Comparison of ENCODE assay signal across 11 cellular contexts in genomic region chr14:100554082-100554677, GRCh38. TPM values are rescaled to one million over a fixed set of nuclear protein-coding genes. Genes with fewer than 3 reads are reported as not detected.
DNase-seq lines count a peak whose midpoint lies in the region; ATAC-seq, FAIRE-seq and TF ChIP-seq lines count a peak whose summit lies in the region.
"Had no signal": no experiment of that assay in that cellular context is flagged by ENCODE, and none has a peak within 500 bp of the region (broad histone marks: within the 10 kb centered on the region; RNA-seq: fewer than 3 reads in every experiment).

No MANE protein-coding gene starts in this region.

- H3K27ac ChIP-seq in HCT116 (ENCODE audit: low read depth, low read length) (peak overlapping the region; percentile 5; the same call in 1 of the 2 replicates), K562 (ENCODE audit: extremely low read depth, low read depth, low read length) (no peak overlapping the region), HepG2 (ENCODE audit: extremely low read length, insufficient read depth, low read length) (no peak overlapping the region), MM.1S (ENCODE audit: low read length) (no peak overlapping the region)

- ATAC-seq in HCT116 (peak; percentile 71), K562 (peak; percentile 86), HepG2 (no peak), GM18873 (IDR thresholded peaks at IDR 0.05; ENCODE audit: low FRiP score, unreplicated experiment) (no peak), HG03442 (IDR thresholded peaks at IDR 0.05; ENCODE audit: unreplicated experiment) (no peak)
- ATAC-seq: activated T-cell treated with anti-CD3 and anti-CD28 coated beads, Interleukin-2, amount 50 U/mL, for 72 hours had no signal

- no peaks in the 10 kb centered on the region for H3K4me1 Mint-ChIP-seq in endothelial cell (ENCODE audit: unreplicated experiment)

- H3K9me1 ChIP-seq in K562 (ENCODE audit: control insufficient read depth, insufficient read depth, low read length): no peaks in the 10 kb centered on the region

- DNase-seq in AG08395 (ENCODE audit: low spot score) (peak; percentile 68), HCT116 (ENCODE audit: low read depth, low spot score) (no peak), K562 (ENCODE audit: extremely low read depth in 1 of 4, low spot score in 3 of 4) (peak; percentile 68 to 84 (median 78)), HepG2 (ENCODE audit: low spot score) (no peak), endothelial cell (ENCODE audit: low spot score) (no peak), MM.1S (no peak)
- DNase-seq: activated T-cell treated with anti-CD3 and anti-CD28 coated beads, Interleukin-2, amount 50 U/mL, for 72 hours; mesenchymal stem cell; SK-N-SH had no signal

- CTCF ChIA-PET in HCT116 (lab: Charles Lee): no interaction called here
- CTCF ChIA-PET in K562 (lab: Yijun Ruan, JAX; ENCODE audit: low intra/inter-chr PET ratio): no interaction called here
- CTCF ChIA-PET in HepG2 (lab: Yijun Ruan, JAX; ENCODE audit: low intra/inter-chr PET ratio, low total read pairs): no interaction called here

- intact Hi-C loops in HCT116 (cut with micrococcal nuclease): no loop called here
- intact Hi-C loops in K562 (cut with micrococcal nuclease): no loop called here
- intact Hi-C loops in HepG2 (cut with micrococcal nuclease; ENCODE audit: unreplicated experiment): no loop called here

- H3K9me3 ChIP-seq in HCT116 (ENCODE audit: control insufficient read depth in 1 of 2, insufficient read depth in 1 of 2, low read depth in 1 of 2, low read length in 2 of 2) (no peaks in the 10 kb centered on the region), K562 (replicated peaks; ENCODE audit: control insufficient read depth, insufficient read depth, low read depth, low read length) (no peaks in the 10 kb centered on the region), HepG2 (ENCODE audit: low read length) (no peaks in the 10 kb centered on the region), MM.1S (replicated peaks; ENCODE audit: insufficient read depth, low read length) (no peaks in the 10 kb centered on the region)
- H3K9me3 ChIP-seq: SK-N-SH had no signal

- H2AFZ ChIP-seq in HCT116 (ENCODE audit: low read depth, low read length, poor library complexity, severe bottlenecking) (no peak overlapping the region), K562 (ENCODE audit: low read depth, low read length) (peak overlapping the region; percentile 79; the same call in 1 of the 2 replicates), HepG2 (ENCODE audit: low read length) (no peak overlapping the region), MM.1S (ENCODE audit: low read length) (no peak overlapping the region)

- TF ChIP-seq POLR2A in HCT116 (IDR thresholded peaks at IDR 0.05; ENCODE audit: borderline replicate concordance, extremely low read depth, insufficient read depth, insufficient read length) (no peak), K562 (conservative IDR thresholded peaks at IDR 0.05) (no peak), HepG2 (IDR thresholded peaks at IDR 0.05; ENCODE audit: insufficient read depth in 1 of 2, low read depth in 2 of 2, low read length in 2 of 2) (no peak)

- TF ChIP-seq RAD21 in HCT116 (IDR thresholded peaks at IDR 0.05; ENCODE audit: low read depth) (no peak), K562 (CRISPR knock-in tag; conservative IDR thresholded peaks at IDR 0.05 in 1 of 2, IDR thresholded peaks at IDR 0.05 in 1 of 2) (no peak), HepG2 (CRISPR knock-in tag; IDR thresholded peaks at IDR 0.05) (no peak)

- in situ Hi-C loops in K562 (cut with MboI): no loop called here
- in situ Hi-C loops in HepG2 (cut with HindIII; ENCODE audit: extremely low pct_ligation_motif_present, low pct_unique_long_range_greater_than_20kb): no loop called here

- no peaks in the 10 kb centered on the region for H3K36me3 Mint-ChIP-seq in endothelial cell (ENCODE audit: low read depth, unreplicated experiment)

- H4K20me1 ChIP-seq in HCT116 (ENCODE audit: insufficient read depth) (no peaks in the 10 kb centered on the region), K562 (replicated peaks; ENCODE audit: control insufficient read depth, insufficient read depth, low read length) (no peaks in the 10 kb centered on the region; the same call in 1 of the 2 replicates), HepG2 (ENCODE audit: insufficient read depth, low read length) (0 out of 2 replicates have a peak, but pooled peaks cover 4% of the 10 kb centered on the region), MM.1S (ENCODE audit: insufficient read depth, low read length) (no peaks in the 10 kb centered on the region)

- H3K27ac Mint-ChIP-seq in endothelial cell (ENCODE audit: unreplicated experiment): no peak overlapping the region
- H3K27ac Mint-ChIP-seq: activated T-cell treated with anti-CD3 and anti-CD28 coated beads, Interleukin-2, amount 50 U/mL, for 72 hours had no signal

- H3K4me1 ChIP-seq in HCT116 (ENCODE audit: control insufficient read depth in 1 of 2, insufficient read depth in 2 of 2, low read length in 2 of 2) (peaks cover 7 to 28% of the 10 kb centered on the region in 2 experiments), K562 (replicated peaks in 1 of 2; ENCODE audit: control insufficient read depth in 2 of 2, insufficient read depth in 2 of 2, low read length in 2 of 2) (peaks cover 5 to 53% of the 10 kb centered on the region in 2 experiments), HepG2 (ENCODE audit: insufficient read depth, low read length) (no peaks in the 10 kb centered on the region), MM.1S (ENCODE audit: low read length) (no peaks in the 10 kb centered on the region)

- H3K4me3 Mint-ChIP-seq in endothelial cell (ENCODE audit: unreplicated experiment): no peak overlapping the region
- H3K4me3 Mint-ChIP-seq: activated T-cell treated with anti-CD3 and anti-CD28 coated beads, Interleukin-2, amount 50 U/mL, for 72 hours had no signal

- peak overlapping the region; percentile 11; the same call in 1 of the 2 replicates for H3K9ac ChIP-seq in HCT116 (ENCODE audit: low read length)
- peak overlapping the region in 1 of 2 experiments; percentile 81; a peak in 2 of 4 replicates for H3K9ac ChIP-seq in K562 (ENCODE audit: insufficient read depth in 1 of 2, low read depth in 2 of 2, low read length in 2 of 2)
- no peak overlapping the region for H3K9ac ChIP-seq in HepG2 (ENCODE audit: insufficient read depth, low read depth, low read length)
- no peak overlapping the region for H3K9ac ChIP-seq in MM.1S (ENCODE audit: low read length)
- H3K9ac ChIP-seq: SK-N-SH had no signal

- POLR2A ChIA-PET in HCT116 (lab: Charles Lee) (no interaction called here), K562 (lab: Yijun Ruan, JAX) (interaction anchor here (0.5 to 0.6 kb wide), 5 partner anchors 144 to 1735 kb away, joined by 3 to 5 read pairs (median 3); no protein-coding TSS in a partner anchor), HepG2 (lab: Yijun Ruan, JAX) (no interaction called here)

- RAD21 ChIA-PET in HCT116 (lab: Charles Lee; ENCODE audit: low non-redundant PET in 1 of 2, low total read pairs in 2 of 2, uncharacterized antibody in 2 of 2, unreplicated experiment in 2 of 2): no interaction called here

- H3K36me3 ChIP-seq in HCT116 (ENCODE audit: control insufficient read depth in 1 of 2, insufficient read depth in 2 of 2, low read length in 2 of 2) (no peaks in the 10 kb centered on the region), K562 (ENCODE audit: control insufficient read depth, insufficient read depth, low read length) (no peaks in the 10 kb centered on the region), HepG2 (replicated peaks in 1 of 2; ENCODE audit: control insufficient read depth in 1 of 2, insufficient read depth in 2 of 2, low read length in 2 of 2) (no peaks in the 10 kb centered on the region), MM.1S (replicated peaks; ENCODE audit: insufficient read depth, low read length) (no peaks in the 10 kb centered on the region)

- WGBS in K562 (ENCODE audit: insufficient coverage, low coverage, missing lambda C conversion rate): under 1% methylated on average over 16 of the region's 19 CpGs
- 12% methylated on average over 9 of the region's 19 CpGs for WGBS in HepG2 (ENCODE audit: low lambda C conversion rate)

- H3K9me2 ChIP-seq in HCT116 (ENCODE audit: insufficient read depth) (no peaks in the 10 kb centered on the region), MM.1S (replicated peaks; ENCODE audit: insufficient read depth, low read length) (no peaks in the 10 kb centered on the region)
- H3K9me2 ChIP-seq: SK-N-SH had no signal

- TF ChIP-seq CTCF in HCT116 (IDR thresholded peaks at IDR 0.05 in 2 of 3, conservative IDR thresholded peaks at IDR 0.05 in 1 of 3; ENCODE audit: borderline replicate concordance in 1 of 3, insufficient read depth in 1 of 3, low read depth in 2 of 3, low read length in 2 of 3) (no peak), K562 (IDR thresholded peaks at IDR 0.05 in 2 of 3, conservative IDR thresholded peaks at IDR 0.05 in 1 of 3; ENCODE audit: insufficient read depth in 2 of 3, low read depth in 1 of 3, low read length in 3 of 3) (no peak), HepG2 (CRISPR knock-in tag; IDR thresholded peaks at IDR 0.05) (no peak), endothelial cell (IDR thresholded peaks at IDR 0.05; ENCODE audit: unreplicated experiment) (no peak), MM.1S (IDR thresholded peaks at IDR 0.05; ENCODE audit: low read length) (no peak)

- peak overlapping the region; percentile 60 for H3K4me2 ChIP-seq in HCT116 (ENCODE audit: low read length)
- H3K4me2 ChIP-seq in K562 (ENCODE audit: insufficient read depth, low read length): peak overlapping the region; percentile 55
- no peak overlapping the region for H3K4me2 ChIP-seq in HepG2 (ENCODE audit: low read depth, low read length)
- H3K4me2 ChIP-seq in MM.1S (ENCODE audit: low read depth, low read length): no peak overlapping the region
- H3K4me2 ChIP-seq: SK-N-SH had no signal

- H3K27me3 Mint-ChIP-seq in endothelial cell (ENCODE audit: unreplicated experiment): peaks cover 5% of the 10 kb centered on the region

- TF ChIP-seq EP300 in K562 (IDR thresholded peaks at IDR 0.05; ENCODE audit: low read length): no peak
- no peak for TF ChIP-seq EP300 in HepG2 (IDR thresholded peaks at IDR 0.05; ENCODE audit: low read depth in 2 of 2, low read length in 2 of 2)
- TF ChIP-seq EP300 in HepG2 (CRISPR knock-in tag; IDR thresholded peaks at IDR 0.05; ENCODE audit: borderline replicate concordance): no peak

- H3K4me3 ChIP-seq in HCT116 (replicated peaks in 1 of 2; ENCODE audit: low read depth in 1 of 2, low read length in 2 of 2): no peak overlapping the region
- no peak overlapping the region for H3K4me3 ChIP-seq in K562
- no peak overlapping the region for H3K4me3 ChIP-seq in HepG2 (replicated peaks in 1 of 3; ENCODE audit: insufficient read depth in 1 of 3, low read depth in 2 of 3, low read length in 3 of 3)
- H3K4me3 ChIP-seq in MM.1S (ENCODE audit: low read length): no peak overlapping the region

- no peaks in the 10 kb centered on the region for H3K79me2 ChIP-seq in HCT116 (ENCODE audit: insufficient read depth, low read length)
- no peaks in the 10 kb centered on the region for H3K79me2 ChIP-seq in K562 (ENCODE audit: control insufficient read depth, insufficient read depth, low read length)
- H3K79me2 ChIP-seq in HepG2 (ENCODE audit: insufficient read depth, low read length): no peaks in the 10 kb centered on the region
- H3K79me2 ChIP-seq in MM.1S (ENCODE audit: low read length): no peaks in the 10 kb centered on the region

- no peaks in the 10 kb centered on the region for H3F3A ChIP-seq in MM.1S (ENCODE audit: insufficient read depth, low read length)

- H3K27me3 ChIP-seq in HCT116 (ENCODE audit: insufficient read depth, low read length) (no peaks in the 10 kb centered on the region), K562 (ENCODE audit: control insufficient read depth in 2 of 2, insufficient read depth in 2 of 2, low read length in 2 of 2) (peaks cover under 1 to 21% of the 10 kb centered on the region in 2 experiments; a peak in 4 of 5 replicates), HepG2 (ENCODE audit: control insufficient read depth in 1 of 2, insufficient read depth in 2 of 2, low read length in 2 of 2) (peaks cover 27 to 90% of the 10 kb centered on the region in 2 experiments), MM.1S (replicated peaks; ENCODE audit: insufficient read depth, low read length) (peaks cover 30% of the 10 kb centered on the region)

- H3K9me3 Mint-ChIP-seq in endothelial cell (ENCODE audit: unreplicated experiment): no peaks in the 10 kb centered on the region
- H3K9me3 Mint-ChIP-seq: activated T-cell treated with anti-CD3 and anti-CD28 coated beads, Interleukin-2, amount 50 U/mL, for 72 hours had no signal

- no peak for FAIRE-seq in K562 (lab: Jason Lieb, UNC)
- no peak for FAIRE-seq in HepG2 (lab: Jason Lieb, UNC)

- BruUV-seq in HCT116 (replicated peaks; lab: Mats Ljungman, UMichigan) (no TSS peak), K562 (replicated peaks; lab: Mats Ljungman, UMichigan) (no TSS peak), HepG2 (replicated peaks; lab: Mats Ljungman, UMichigan) (no TSS peak)

RNA-seq across cellular contexts. Expression of gene BEGAIN, which starts 33.0 kb away (rescaled TPM):
- total RNA-seq in HCT116 (2021; ENCODE audit: unreplicated experiment): 8.5 TPM
- 7.8 and 8.5 TPM in 2 replicates for polyA plus RNA-seq in HCT116 (2012)
- 1.2 and 3.3 TPM in 2 replicates for total RNA-seq in K562 (2011; cell fraction: chromatin; rRNA removed; ENCODE audit: low replicate concordance)
- total RNA-seq in K562 (2011; cell fraction: nucleolus; rRNA removed): 0.53 and 2.2 TPM in 2 replicates
- total RNA-seq in K562 (2011; cell fraction: nucleoplasm; rRNA removed): 0.31 and 0.95 TPM in 2 replicates
- 0.20 and 0.68 TPM in 2 replicates for total RNA-seq in K562 (2014; rRNA removed)
- total RNA-seq in K562 (2014; rRNA removed; fragmentation: Illumina TruSeq; extraction: Trizol): 0.10 TPM in 1 of 2 replicates, not detected in the other
- total RNA-seq in K562 (2015; rRNA removed; fragmentation: Illumina TruSeq; extraction: Trizol): 0.11 and 0.40 TPM in 2 replicates
- 0.55 and 1.1 TPM in 2 replicates for total RNA-seq in K562 (2021)
- 0.54 and 1.4 TPM in 2 replicates for polyA plus RNA-seq in K562 (2011; rRNA removed)
- polyA plus RNA-seq in K562 (2011; cell fraction: cytosol; rRNA removed): 1.5 TPM in 2 replicates
- 5.2 and 5.3 TPM in 2 replicates for polyA plus RNA-seq in K562 (2011; cell fraction: nucleus; rRNA removed)
- 0.25 and 0.51 TPM in 2 replicates for polyA plus RNA-seq in K562 (2012)
- polyA plus RNA-seq in K562 (2014; fragmentation: Illumina TruSeq; extraction: Trizol): 0.07 and 0.50 TPM in 2 replicates
- not detected for polyA plus RNA-seq in K562 (2014; fragmentation: Nextera tagmentation; extraction: Ambion mirVana)
- polyA plus RNA-seq in K562 (2014; rRNA removed): 0.62 and 1.7 TPM in 2 replicates
- 0.45 and 1.1 TPM in 2 replicates for polyA minus RNA-seq in K562 (2011; rRNA and poly(A)+ RNA removed)
- 0.86 and 2.7 TPM in 2 replicates for polyA minus RNA-seq in K562 (2011; cell fraction: cytosol; rRNA and poly(A)+ RNA removed)
- 0.81 and 1.3 TPM in 2 replicates for polyA minus RNA-seq in K562 (2011; cell fraction: nucleus; rRNA and poly(A)+ RNA removed)
- total RNA-seq in HepG2 (2016; rRNA removed; fragmentation: Illumina TruSeq; extraction: Trizol): not detected in 2 replicates
- total RNA-seq in HepG2 (2016; cell fraction: cytosol; rRNA removed; fragmentation: Illumina TruSeq; extraction: Trizol; ENCODE audit: low read depth): not detected in 2 replicates
- not detected in 2 replicates for total RNA-seq in HepG2 (2016; cell fraction: insoluble cytoplasmic fraction; rRNA removed; fragmentation: Illumina TruSeq; extraction: Trizol)
- total RNA-seq in HepG2 (2016; cell fraction: membrane; rRNA removed; fragmentation: Illumina TruSeq; extraction: Trizol): not detected in 2 replicates
- not detected in 2 replicates for total RNA-seq in HepG2 (2016; cell fraction: nucleus; rRNA removed; fragmentation: Illumina TruSeq; extraction: Trizol)
- polyA plus RNA-seq in HepG2 (2011; rRNA removed): not detected in 2 replicates
- not detected in 2 replicates for polyA plus RNA-seq in HepG2 (2011; cell fraction: cytosol; rRNA removed)
- polyA plus RNA-seq in HepG2 (2011; cell fraction: nucleus; rRNA removed): not detected in 2 replicates
- polyA plus RNA-seq in HepG2 (2012): not detected in 2 replicates
- polyA plus RNA-seq in HepG2 (2016; cell fraction: cytosol; fragmentation: Illumina TruSeq; extraction: Trizol; ENCODE audit: low read depth): not detected in 2 replicates
- not detected in 2 replicates for polyA plus RNA-seq in HepG2 (2016; cell fraction: insoluble cytoplasmic fraction; fragmentation: Illumina TruSeq; extraction: Trizol; ENCODE audit: low read depth)
- polyA plus RNA-seq in HepG2 (2016; cell fraction: membrane; fragmentation: Illumina TruSeq; extraction: Trizol; ENCODE audit: low read depth): not detected in 2 replicates
- polyA plus RNA-seq in HepG2 (2016; cell fraction: nucleus; fragmentation: Illumina TruSeq; extraction: Trizol; ENCODE audit: insufficient read depth, low read depth): not detected in 2 replicates
- 39.7 TPM in 1 of 2 replicates, not detected in the other for polyA minus RNA-seq in HepG2 (2011; rRNA and poly(A)+ RNA removed; ENCODE audit: low replicate concordance)
- polyA minus RNA-seq in HepG2 (2011; cell fraction: cytosol; rRNA and poly(A)+ RNA removed): 0.20 TPM in 1 of 2 replicates, not detected in the other
- polyA minus RNA-seq in HepG2 (2011; cell fraction: nucleus; rRNA and poly(A)+ RNA removed): 0.26 TPM in 1 of 2 replicates, not detected in the other
- total RNA-seq in endothelial cell (ENCODE audit: unreplicated experiment): 1.6 TPM

Comparison
In these comparisons a context has a peak if more than half of its experiments do, and no peak if none do; other contexts are left out.
1. DNase-seq: peak in AG08395 (single experiment) and K562 (4 of 4); none in HCT116 (single experiment), HepG2 (single experiment), endothelial cell (single experiment) and MM.1S (single experiment).
2. ATAC-seq: peak in HCT116 (single experiment) and K562 (single experiment); none in HepG2 (single experiment), GM18873 (single experiment) and HG03442 (single experiment).
3. H3K4me2 ChIP-seq: peak in HCT116 (single experiment) and K562 (single experiment); none in HepG2 (single experiment) and MM.1S (single experiment).